Comparison of ENCODE assay signal across 13 cellular contexts in genomic region chr18:31040982-31041345, GRCh38. TPM values are rescaled to one million over a fixed set of nuclear protein-coding genes. Genes with fewer than 3 reads are reported as not detected.
DNase-seq lines count a peak whose midpoint lies in the region; FAIRE-seq and TF ChIP-seq lines count a peak whose summit lies in the region.
"Had no signal": no experiment of that assay in that cellular context is flagged by ENCODE, and none has a peak within 500 bp of the region (broad histone marks: within the 10 kb centered on the region; RNA-seq: fewer than 3 reads in every experiment).

No MANE protein-coding gene starts in this region.

- TF ChIP-seq POLR2A in breast epithelium (IDR thresholded peaks at IDR 0.05) (no peak), spleen (IDR thresholded peaks at IDR 0.05) (no peak)

- TF ChIP-seq CTCF in breast epithelium (IDR thresholded peaks at IDR 0.05), result no peak
- no peak for TF ChIP-seq CTCF in spleen (IDR thresholded peaks at IDR 0.05 in 8 of 11, conservative IDR thresholded peaks at IDR 0.05 in 3 of 11)

- FAIRE-seq in small intestine (lab: Jason Lieb, UNC), result no peak
- FAIRE-seq: A204.1, GM12878 had no signal

- H3K4me1 ChIP-seq in breast epithelium (no peaks in the 10 kb centered on the region), small intestine (ENCODE audit: control insufficient read depth in 2 of 2, insufficient read depth in 1 of 2, low read depth in 1 of 2, low read length in 1 of 2) (peaks cover 0 to 6% of the 10 kb centered on the region in 2 donors), spleen (peaks cover 0 to 21% (median 6%) of the 10 kb centered on the region in 6 donors)

- H3K36me3 ChIP-seq in breast epithelium (no peaks in the 10 kb centered on the region), small intestine (ENCODE audit: control insufficient read depth in 2 of 2, insufficient read depth in 2 of 2, low read length in 2 of 2) (no peaks in the 10 kb centered on the region), spleen (no peaks in the 10 kb centered on the region)
- H3K36me3 ChIP-seq: SJSA1 had no signal

- H3K27me3 ChIP-seq in breast epithelium (peaks cover 0 to 41% of the 10 kb centered on the region in 2 donors), small intestine (ENCODE audit: control insufficient read depth in 2 of 2, insufficient read depth in 2 of 2, low read length in 2 of 2) (peaks cover 5 to 24% of the 10 kb centered on the region in 2 donors), spleen (replicated peaks in 1 of 7) (peaks cover 0 to 60% (median 30%) of the 10 kb centered on the region in 7 donors)
- H3K27me3 ChIP-seq: SJSA1 had no signal

- intact Hi-C loops in breast epithelium (cut with DNase I; ENCODE audit: low total_unique reads), result no loop called here
- intact Hi-C loops in spleen (cut with DNase I; ENCODE audit: low total_unique reads), result no loop called here

- H3K27ac ChIP-seq in breast epithelium (peak overlapping the region; percentile 81 to 84), small intestine (ENCODE audit: low read depth in 1 of 2, low read length in 1 of 2) (no peak overlapping the region), spleen (no peak overlapping the region)
- H3K27ac ChIP-seq: SJSA1 had no signal

- WGBS in small intestine, 3 donors, result 3 to 9% (median 5%) methylated on average over 14 of the region's 14 CpGs
- 6 to 11% (median 7%) methylated on average over 14 of the region's 14 CpGs for WGBS in spleen, 5 donors

- H3K4me3 ChIP-seq in breast epithelium (peak overlapping the region in 2 of 3 donors; percentile 55 to 70), iPS-18c (ENCODE audit: insufficient read depth, low read depth, low read length) (peak overlapping the region; percentile 62), small intestine (ENCODE audit: low read depth in 1 of 2, low read length in 2 of 2) (no peak overlapping the region), spleen (no peak overlapping the region)
- H3K4me3 ChIP-seq: GM12878, SJSA1 had no signal

- DNase-seq in NCI-H82 (lab: John Stamatoyannopoulos, UW), result peak; percentile 4
- no peak for DNase-seq in NCI-H82 treated with DMSO at 0.1 percent for 48 hours (lab: John Stamatoyannopoulos, UW; ENCODE audit: unreplicated experiment)
- no peak for DNase-seq in breast epithelium (ENCODE audit: low spot score in 2 of 2)
- DNase-seq in small intestine, result peak; percentile 24
- no peak for DNase-seq in NCI-H2227 (lab: John Stamatoyannopoulos, UW; ENCODE audit: unreplicated experiment)
- no peak for DNase-seq in spleen
- DNase-seq in NAMALWA (ENCODE audit: low spot score), result no peak
- DNase-seq: cortex of kidney, NCI-H526 treated with DMSO at 0.1 percent for 48 hours had no signal

- H3K9me3 ChIP-seq in breast epithelium (no peaks in the 10 kb centered on the region), iPS-18c (ENCODE audit: control insufficient read depth, insufficient read depth, low read length) (no peaks in the 10 kb centered on the region), small intestine (ENCODE audit: control insufficient read depth, low read depth) (no peaks in the 10 kb centered on the region), spleen (peaks cover 0 to 17% (median 0%) of the 10 kb centered on the region in 8 donors)
- H3K9me3 ChIP-seq: SJSA1 had no signal

RNA-seq across cellular contexts. Expression of gene DSC3, which starts 1.6 kb away (rescaled TPM):
- total RNA-seq in breast epithelium, result 10 to 100 TPM in 2 of 3 donors, not detected in 1; 17.0 to 54.3 TPM
- polyA plus RNA-seq in small intestine, result under 1 TPM; under 0.01 to 0.27 (median 0.27) TPM
- under 1 TPM in 1 of 7 donors, not detected in 6; 0.14 TPM for total RNA-seq in spleen
- under 1 TPM; 0.03 to 0.09 (median 0.05) TPM for polyA plus RNA-seq in spleen

Comparison
In these comparisons a context has a peak if more than half of its experiments do, and no peak if none do; other contexts are left out.
1. DNase-seq: peak in NCI-H82 (single experiment) and small intestine (single experiment); none in NCI-H82 treated with DMSO at 0.1 percent for 48 hours (single experiment), breast epithelium (0 of 2), NCI-H2227 (single experiment), spleen (single experiment) and NAMALWA (single experiment).
2. H3K27ac ChIP-seq: peak in breast epithelium (2 of 2); none in small intestine (0 of 2) and spleen (0 of 8).
3. H3K4me3 ChIP-seq: peak in breast epithelium (2 of 3) and iPS-18c (single experiment); none in small intestine (0 of 2) and spleen (0 of 8).